Comparison of ENCODE assay signal across 18 cellular contexts in the genomic region with DNA sequence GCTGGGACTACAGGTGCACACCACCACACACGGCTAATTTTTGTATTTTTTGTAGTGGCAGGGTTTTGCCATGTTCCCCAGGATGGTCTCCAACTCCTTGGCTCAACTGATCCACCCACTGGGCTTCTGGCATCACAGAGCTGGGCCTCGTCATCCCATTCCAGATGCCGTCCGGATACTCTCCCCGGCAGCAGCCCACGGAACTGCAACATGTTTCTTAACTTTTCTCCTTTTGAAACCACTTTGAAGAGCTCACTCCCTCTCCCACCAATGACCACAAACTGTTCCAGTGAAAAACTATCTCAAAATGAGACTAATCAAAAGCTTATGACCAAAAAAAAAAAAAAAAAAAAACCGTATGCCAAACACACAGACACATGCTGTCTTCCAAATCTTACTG.
"Had no signal": no experiment of that assay in that cellular context is flagged by ENCODE, and none has a peak within 500 bp of the region (broad histone marks: within the 10 kb centered on the region; RNA-seq: fewer than 3 reads in every experiment).

No MANE protein-coding gene starts in this region.

- H3K4me1 Mint-ChIP-seq: activated CD4-positive, alpha-beta T cell treated with anti-CD3 and anti-CD28 coated beads for 36 hours; activated naive CD8-positive, alpha-beta T cell treated with anti-CD3 and anti-CD28 coated beads, Interleukin-2, amount 10 ng/mL, durations not matched to agents 7 days and 5 days; memory B cell; WTC11 had no signal

- H3K27ac ChIP-seq: coronary artery, gastrocnemius medialis had no signal

- H3K36me3 Mint-ChIP-seq: activated naive CD8-positive, alpha-beta T cell treated with anti-CD3 and anti-CD28 coated beads, Interleukin-2, amount 10 ng/mL, durations not matched to agents 7 days and 5 days; WTC11 had no signal

- DNase-seq: activated CD4-positive, alpha-beta T cell treated with anti-CD3 and anti-CD28 coated beads for 36 hours; activated CD4-positive, alpha-beta T cell treated with anti-CD3 and anti-CD28 coated beads, Interleukin-2, amount 50 U/mL, for 4 hours; activated naive CD4-positive, alpha-beta T cell treated with Interleukin-2 at 50 U/mL for 16 hours; activated naive CD8-positive, alpha-beta T cell treated with anti-CD3 and anti-CD28 coated beads, Interleukin-2, amount 10 ng/mL, durations not matched to agents 7 days and 5 days; activated T-cell treated with anti-CD3 and anti-CD28 coated beads, Interleukin-2, amount 50 U/mL, for 48 hours; cerebellar nuclear complex; esophagus squamous epithelium; gastrocnemius medialis; left ventricle myocardium superior; mucosa of descending colon; stimulated activated CD4-positive, alpha-beta T cell treated with anti-CD3 and anti-CD28 coated beads, Interleukin-2, amount 100 ng/mL, for 48 hours; stimulated activated CD8-positive, alpha-beta memory T cell treated with anti-CD3 and anti-CD28 coated beads, Interleukin-4, amount 100 ng/mL, for 48 hours; stimulated activated naive B cell treated with anti-CD40 and anti-IgM and Interleukin-4, amounts not matched to agents 10 μg/mL and 1 μg/mL and 100 μg/mL, for 72 hours; T-helper 9 cell; upper lobe of left lung had no signal

- H3K27me3 Mint-ChIP-seq: activated CD4-positive, alpha-beta T cell treated with anti-CD3 and anti-CD28 coated beads for 36 hours; activated naive CD8-positive, alpha-beta T cell treated with anti-CD3 and anti-CD28 coated beads, Interleukin-2, amount 10 ng/mL, durations not matched to agents 7 days and 5 days; memory B cell; stimulated activated naive B cell treated with anti-CD40 and anti-IgM and Interleukin-4, amounts not matched to agents 10 μg/mL and 1 μg/mL and 100 μg/mL, for 72 hours had no signal

- H3K36me3 ChIP-seq: gastrocnemius medialis had no signal

- H3K4me3 Mint-ChIP-seq: activated CD4-positive, alpha-beta T cell treated with anti-CD3 and anti-CD28 coated beads for 36 hours; activated naive CD8-positive, alpha-beta T cell treated with anti-CD3 and anti-CD28 coated beads, Interleukin-2, amount 10 ng/mL, durations not matched to agents 7 days and 5 days; memory B cell; stimulated activated naive B cell treated with anti-CD40 and anti-IgM and Interleukin-4, amounts not matched to agents 10 μg/mL and 1 μg/mL and 100 μg/mL, for 72 hours; WTC11 had no signal

- H3K27ac Mint-ChIP-seq: activated CD4-positive, alpha-beta T cell treated with anti-CD3 and anti-CD28 coated beads for 36 hours; activated naive CD8-positive, alpha-beta T cell treated with anti-CD3 and anti-CD28 coated beads, Interleukin-2, amount 10 ng/mL, durations not matched to agents 7 days and 5 days; memory B cell; stimulated activated naive B cell treated with anti-CD40 and anti-IgM and Interleukin-4, amounts not matched to agents 10 μg/mL and 1 μg/mL and 100 μg/mL, for 72 hours; WTC11 had no signal

- H3K4me3 ChIP-seq: coronary artery, esophagus squamous epithelium, gastrocnemius medialis, mucosa of descending colon, upper lobe of left lung had no signal

- H3K9me3 ChIP-seq: esophagus squamous epithelium, gastrocnemius medialis, mucosa of descending colon, upper lobe of left lung had no signal

- ATAC-seq: activated CD4-positive, alpha-beta T cell treated with anti-CD3 and anti-CD28 coated beads for 36 hours; gastrocnemius medialis; left ventricle myocardium superior; mucosa of descending colon; stimulated activated naive B cell treated with anti-CD40 and anti-IgM and Interleukin-4, amounts not matched to agents 10 μg/mL and 1 μg/mL and 100 μg/mL, for 72 hours; WTC11 had no signal

- H3K27me3 ChIP-seq: esophagus squamous epithelium, gastrocnemius medialis, upper lobe of left lung had no signal

- H3K9me3 Mint-ChIP-seq: activated naive CD8-positive, alpha-beta T cell treated with anti-CD3 and anti-CD28 coated beads, Interleukin-2, amount 10 ng/mL, durations not matched to agents 7 days and 5 days; memory B cell; stimulated activated naive B cell treated with anti-CD40 and anti-IgM and Interleukin-4, amounts not matched to agents 10 μg/mL and 1 μg/mL and 100 μg/mL, for 72 hours; WTC11 had no signal
